In the genomic region with DNA sequence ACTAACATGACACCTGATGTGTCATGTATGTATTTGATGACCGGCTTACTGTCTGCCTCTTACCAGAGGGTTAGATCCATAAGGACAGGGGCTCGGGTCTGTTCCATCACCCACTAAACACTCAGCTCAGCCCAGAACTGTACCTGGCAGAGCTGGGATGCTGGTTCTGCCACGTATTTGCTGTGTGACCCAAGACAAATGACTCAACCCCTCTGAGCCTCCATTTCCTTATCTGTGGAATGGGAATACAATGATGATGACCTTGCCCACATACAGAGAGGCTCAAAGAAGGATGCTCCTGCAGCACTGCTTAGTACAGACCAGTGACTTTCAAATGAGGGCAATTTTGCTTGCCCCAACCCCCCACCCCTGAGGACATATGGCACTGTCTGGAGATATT, we compare ENCODE assay signal across 1 cellular context.
TF ChIP-seq lines count a peak whose summit lies in the region.

No MANE protein-coding gene starts in this region.

TF ChIP-seq in K562, 482 proteins besides CTCF, POLR2A, EP300 and RAD21:
- TF ChIP-seq RBM25 (IDR thresholded peaks at IDR 0.05; ENCODE audit: low read depth, low read length, severe bottlenecking) (peak; percentile 56), ZFP36 (IDR thresholded peaks at IDR 0.05; ENCODE audit: low read depth, low read length, partially characterized antibody) (peak; percentile 45), YY1 (IDR thresholded peaks at IDR 0.05; ENCODE audit: borderline replicate concordance in 1 of 3, control insufficient read depth in 1 of 3, extremely low read depth in 1 of 3, insufficient read depth in 3 of 3, insufficient read length in 1 of 3, insufficient replicate concordance in 2 of 3, low read depth in 1 of 3, low read length in 2 of 3) (no peak), BCOR (IDR thresholded peaks at IDR 0.05) (peak; percentile 43; the same call in 1 of the 2 replicates), BMI1 (IDR thresholded peaks at IDR 0.05; ENCODE audit: low read length) (no peak), KDM1A (IDR thresholded peaks at IDR 0.05) (0 out of 4 replicates have a peak, but pooled peaks of 1 of the 2 experiments have one; percentile 15), THRAP3 (IDR thresholded peaks at IDR 0.05; ENCODE audit: borderline replicate concordance) (no peak), CBX5 (IDR thresholded peaks at IDR 0.05; ENCODE audit: borderline replicate concordance, low read depth) (no peak), ZNF324 (CRISPR knock-in tag; IDR thresholded peaks at IDR 0.05) (no peak)
- TF ChIP-seq, protein P1, sequence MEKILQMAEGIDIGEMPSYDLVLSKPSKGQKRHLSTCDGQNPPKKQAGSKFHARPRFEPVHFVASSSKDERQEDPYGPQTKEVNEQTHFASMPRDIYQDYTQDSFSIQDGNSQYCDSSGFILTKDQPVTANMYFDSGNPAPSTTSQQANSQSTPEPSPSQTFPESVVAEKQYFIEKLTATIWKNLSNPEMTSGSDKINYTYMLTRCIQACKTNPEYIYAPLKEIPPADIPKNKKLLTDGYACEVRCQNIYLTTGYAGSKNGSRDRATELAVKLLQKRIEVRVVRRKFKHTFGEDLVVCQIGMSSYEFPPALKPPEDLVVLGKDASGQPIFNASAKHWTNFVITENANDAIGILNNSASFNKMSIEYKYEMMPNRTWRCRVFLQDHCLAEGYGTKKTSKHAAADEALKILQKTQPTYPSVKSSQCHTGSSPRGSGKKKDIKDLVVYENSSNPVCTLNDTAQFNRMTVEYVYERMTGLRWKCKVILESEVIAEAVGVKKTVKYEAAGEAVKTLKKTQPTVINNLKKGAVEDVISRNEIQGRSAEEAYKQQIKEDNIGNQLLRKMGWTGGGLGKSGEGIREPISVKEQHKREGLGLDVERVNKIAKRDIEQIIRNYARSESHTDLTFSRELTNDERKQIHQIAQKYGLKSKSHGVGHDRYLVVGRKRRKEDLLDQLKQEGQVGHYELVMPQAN (IDR thresholded peaks at IDR 0.05; ENCODE audit: borderline replicate concordance), result no peak
- TF ChIP-seq, protein P2, sequence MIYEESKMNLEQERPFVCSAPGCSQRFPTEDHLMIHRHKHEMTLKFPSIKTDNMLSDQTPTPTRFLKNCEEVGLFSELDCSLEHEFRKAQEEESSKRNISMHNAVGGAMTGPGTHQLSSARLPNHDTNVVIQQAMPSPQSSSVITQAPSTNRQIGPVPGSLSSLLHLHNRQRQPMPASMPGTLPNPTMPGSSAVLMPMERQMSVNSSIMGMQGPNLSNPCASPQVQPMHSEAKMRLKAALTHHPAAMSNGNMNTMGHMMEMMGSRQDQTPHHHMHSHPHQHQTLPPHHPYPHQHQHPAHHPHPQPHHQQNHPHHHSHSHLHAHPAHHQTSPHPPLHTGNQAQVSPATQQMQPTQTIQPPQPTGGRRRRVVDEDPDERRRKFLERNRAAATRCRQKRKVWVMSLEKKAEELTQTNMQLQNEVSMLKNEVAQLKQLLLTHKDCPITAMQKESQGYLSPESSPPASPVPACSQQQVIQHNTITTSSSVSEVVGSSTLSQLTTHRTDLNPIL (CRISPR knock-in tag; IDR thresholded peaks at IDR 0.05), result no peak
